ENCODE assay signal across 21 cellular contexts in the genomic region with DNA sequence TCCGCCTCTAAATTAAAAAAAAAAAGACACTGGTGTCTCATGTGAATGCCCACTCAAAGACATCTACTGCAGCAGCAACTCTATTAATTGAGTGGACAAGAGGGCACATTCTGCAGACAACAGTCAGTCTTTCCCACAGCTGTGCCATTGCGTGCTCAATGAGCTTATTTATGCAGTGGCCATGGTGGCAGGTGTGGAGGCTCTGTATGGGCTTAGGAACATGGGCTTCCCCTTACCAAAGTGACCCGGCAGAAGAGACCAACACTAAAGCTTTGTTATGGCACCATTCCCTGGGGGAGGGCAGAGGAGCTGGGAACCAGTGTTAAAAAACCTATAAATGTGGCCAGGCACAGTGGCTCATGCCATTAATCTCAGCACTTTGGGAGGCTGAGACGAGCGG.
"Had no signal": no experiment of that assay in that cellular context is flagged by ENCODE, and none has a peak within 500 bp of the region (broad histone marks: within the 10 kb centered on the region; RNA-seq: fewer than 3 reads in every experiment).

No MANE protein-coding gene starts in this region.

- H3K4me2 ChIP-seq: SK-N-SH had no signal

- FAIRE-seq: RCC 7860 had no signal

- H3K9ac ChIP-seq: SK-N-SH had no signal

- DNase-seq: KBM-7, MV-4-11, NCI-H1048, NCI-H1105, NCI-H1417, NCI-H1436 treated with DMSO at 0.1 percent for 48 hours, NCI-H1694, NCI-H187 treated with DMSO at 0.1 percent for 48 hours, NCI-H2029 treated with DMSO at 0.1 percent for 48 hours, NCI-H2171 treated with DMSO at 0.1 percent for 48 hours, NCI-H345, NCI-H446 treated with DMSO at 0.1 percent for 48 hours, NCI-H510A treated with DMSO at 0.1 percent for 48 hours, NCI-H526 treated with DMSO at 0.1 percent for 48 hours, NCI-H748 treated with DMSO at 0.1 percent for 48 hours, Right ventricle myocardium superior, RPMI8226, SIG-M5, SK-N-SH, SW 1271 had no signal
